In the genomic region with DNA sequence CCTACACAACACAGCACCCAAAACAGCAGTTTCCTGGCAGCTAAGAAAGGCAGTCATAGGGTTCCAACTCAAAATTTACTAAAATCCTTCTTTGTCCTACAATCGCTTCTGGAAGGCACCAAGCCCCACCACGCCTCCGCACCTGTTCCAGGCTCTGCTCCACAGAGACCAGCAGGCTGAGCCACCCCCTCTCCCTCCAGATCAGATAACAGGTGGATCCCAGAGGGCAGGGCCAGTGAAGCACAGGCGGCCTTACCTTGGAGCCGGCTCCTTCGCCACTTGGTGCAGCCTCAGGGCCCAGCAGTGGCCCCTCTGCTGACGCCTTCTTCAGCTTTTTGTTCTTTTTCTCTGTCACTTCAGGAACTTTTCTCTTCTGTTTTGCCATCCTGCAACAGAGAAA, we compare ENCODE assay signal across 25 cellular contexts. TPM values are rescaled to one million over a fixed set of nuclear protein-coding genes. Genes with fewer than 3 reads are reported as not detected.
A peak's percentile ranks its signal among the peaks of the same experiment; 100 is the strongest.
DNase-seq lines count a peak whose midpoint lies in the region; ATAC-seq, FAIRE-seq and TF ChIP-seq lines count a peak whose summit lies in the region.
"Had no signal": no experiment of that assay in that cellular context is flagged by ENCODE, and none has a peak within 500 bp of the region (broad histone marks: within the 10 kb centered on the region; RNA-seq: fewer than 3 reads in every experiment).

No MANE protein-coding gene starts in this region.

- TF ChIP-seq CTCF in natural killer cell (IDR thresholded peaks at IDR 0.05) (no peak), chondrocyte (IDR thresholded peaks at IDR 0.05) (no peak)

- H3K4me3 Mint-ChIP-seq in natural killer cell treated with Interleukin-12 subunit alpha and Interleukin-12 subunit beta and Interleukin-15 and Interleukin-18, amount 100 ng/mL, for 72 hours: no peak overlapping the region
- H3K4me3 Mint-ChIP-seq in natural killer cell (no peak overlapping the region), chondrocyte (ENCODE audit: unreplicated experiment) (no peak overlapping the region)
- H3K4me3 Mint-ChIP-seq: CD8-positive, alpha-beta T cell; GM23338; H9; HFFc6 had no signal

- no peak for ATAC-seq in natural killer cell treated with Interleukin-12 subunit alpha and Interleukin-12 subunit beta and Interleukin-15 and Interleukin-18, amount 100 ng/mL, for 72 hours
- ATAC-seq in natural killer cell (no peak), HG03196 (IDR thresholded peaks at IDR 0.05; ENCODE audit: unreplicated experiment) (no peak)
- ATAC-seq: A549; CD8-positive, alpha-beta T cell; GM23338 had no signal

- FAIRE-seq in GM19239 (lab: Jason Lieb, UNC): no peak
- FAIRE-seq: A549, G401.6 had no signal

- no peaks in the 10 kb centered on the region for H3K36me3 Mint-ChIP-seq in natural killer cell treated with Interleukin-12 subunit alpha and Interleukin-12 subunit beta and Interleukin-15 and Interleukin-18, amount 100 ng/mL, for 72 hours
- H3K36me3 Mint-ChIP-seq in natural killer cell: no peaks in the 10 kb centered on the region
- H3K36me3 Mint-ChIP-seq in chondrocyte (ENCODE audit: low read depth): peaks cover 6% of the 10 kb centered on the region

- H3K27ac Mint-ChIP-seq in natural killer cell treated with Interleukin-12 subunit alpha and Interleukin-12 subunit beta and Interleukin-15 and Interleukin-18, amount 100 ng/mL, for 72 hours: no peak overlapping the region
- no peak overlapping the region for H3K27ac Mint-ChIP-seq in natural killer cell
- no peak overlapping the region for H3K27ac Mint-ChIP-seq in chondrocyte (ENCODE audit: unreplicated experiment)
- H3K27ac Mint-ChIP-seq: CD8-positive, alpha-beta T cell; GM23338; H9; HFFc6 had no signal

- H3K27me3 Mint-ChIP-seq in natural killer cell treated with Interleukin-12 subunit alpha and Interleukin-12 subunit beta and Interleukin-15 and Interleukin-18, amount 100 ng/mL, for 72 hours: no peaks in the 10 kb centered on the region
- H3K27me3 Mint-ChIP-seq in natural killer cell (ENCODE audit: low read depth in 2 of 2) (no peaks in the 10 kb centered on the region), chondrocyte (ENCODE audit: low read depth) (no peaks in the 10 kb centered on the region)

- H3K4me1 Mint-ChIP-seq in natural killer cell treated with Interleukin-12 subunit alpha and Interleukin-12 subunit beta and Interleukin-15 and Interleukin-18, amount 100 ng/mL, for 72 hours (ENCODE audit: low read depth in 2 of 2): no peaks in the 10 kb centered on the region
- H3K4me1 Mint-ChIP-seq in natural killer cell: no peaks in the 10 kb centered on the region
- peaks cover 31% of the 10 kb centered on the region for H3K4me1 Mint-ChIP-seq in chondrocyte (ENCODE audit: low read depth)

- intact Hi-C loops in natural killer cell (cut with micrococcal nuclease) (no loop called here), posterior vena cava (cut with DNase I) (no loop called here)

- H3K9me3 Mint-ChIP-seq in natural killer cell treated with Interleukin-12 subunit alpha and Interleukin-12 subunit beta and Interleukin-15 and Interleukin-18, amount 100 ng/mL, for 72 hours: no peaks in the 10 kb centered on the region
- H3K9me3 Mint-ChIP-seq in natural killer cell (no peaks in the 10 kb centered on the region), chondrocyte (ENCODE audit: low read depth) (peaks cover 4% of the 10 kb centered on the region)
- H3K9me3 Mint-ChIP-seq: CD8-positive, alpha-beta T cell; HFFc6 had no signal

- DNase-seq in natural killer cell treated with Interleukin-12 subunit alpha and Interleukin-12 subunit beta and Interleukin-15 and Interleukin-18, amount 100 ng/mL, for 72 hours (ENCODE audit: low spot score): peak; percentile 22
- DNase-seq in natural killer cell: no peak
- peak; percentile 59 for DNase-seq in chondrocyte (ENCODE audit: low spot score)
- DNase-seq in posterior vena cava (ENCODE audit: low spot score): peak; percentile 51
- no peak for DNase-seq in GM19239 (ENCODE audit: insufficient read length, low spot score)
- DNase-seq in NOMO-1 treated with DMSO at 0.1 percent for 48 hours (lab: John Stamatoyannopoulos, UW; ENCODE audit: unreplicated experiment): no peak
- DNase-seq: C1 segment of cervical spinal cord; CD8-positive, alpha-beta T cell; H9; HFFc6; KBM-7; MV-4-11; NCI-H1105; NCI-H1436 treated with DMSO at 0.1 percent for 48 hours; NCI-H187 treated with DMSO at 0.1 percent for 48 hours; NCI-H446; NCI-H524 treated with DMSO at 0.1 percent for 48 hours; NCI-H774; PC-9; RPMI8226; SIG-M5 had no signal

RNA-seq across cellular contexts. Expression of a gene that starts 33.0 kb away (rescaled TPM):
- total RNA-seq in natural killer cell treated with Interleukin-12 subunit alpha and Interleukin-12 subunit beta and Interleukin-15 and Interleukin-18, amount 100 ng/mL, for 72 hours: 10 to 100 TPM; 34.7 to 41.2 TPM
- total RNA-seq in natural killer cell (100 to 1,000 TPM in 2 of 3 donors, 10 to 100 TPM in 1; 99.1 to 122 (median 106) TPM), chondrocyte (15.2 to 16.2 TPM (median 15.6 TPM) in 3 replicates), posterior vena cava (10 to 100 TPM; 22.6 to 30.9 TPM)

RNA-seq across cellular contexts. Expression of a gene that starts 39.1 kb away (rescaled TPM):
- total RNA-seq in natural killer cell treated with Interleukin-12 subunit alpha and Interleukin-12 subunit beta and Interleukin-15 and Interleukin-18, amount 100 ng/mL, for 72 hours: not detected
- total RNA-seq in natural killer cell (under 1 TPM in 2 of 3 donors, not detected in 1; 0.25 to 0.26 TPM), chondrocyte (5.7 to 9.9 TPM (median 9.5 TPM) in 3 replicates), posterior vena cava (1 to 10 TPM; 5.5 to 6.6 TPM)
- total RNA-seq: GM23338, H9 had no signal

Comparison
In these comparisons a context has a peak if more than half of its experiments do, and no peak if none do; other contexts are left out.
1. DNase-seq: peak in natural killer cell treated with Interleukin-12 subunit alpha and Interleukin-12 subunit beta and Interleukin-15 and Interleukin-18, amount 100 ng/mL, for 72 hours (single experiment), chondrocyte (single experiment) and posterior vena cava (single experiment); none in natural killer cell (single experiment), GM19239 (single experiment) and NOMO-1 treated with DMSO at 0.1 percent for 48 hours (single experiment).